ENCODE assay signal across 14 cellular contexts in the genomic region with DNA sequence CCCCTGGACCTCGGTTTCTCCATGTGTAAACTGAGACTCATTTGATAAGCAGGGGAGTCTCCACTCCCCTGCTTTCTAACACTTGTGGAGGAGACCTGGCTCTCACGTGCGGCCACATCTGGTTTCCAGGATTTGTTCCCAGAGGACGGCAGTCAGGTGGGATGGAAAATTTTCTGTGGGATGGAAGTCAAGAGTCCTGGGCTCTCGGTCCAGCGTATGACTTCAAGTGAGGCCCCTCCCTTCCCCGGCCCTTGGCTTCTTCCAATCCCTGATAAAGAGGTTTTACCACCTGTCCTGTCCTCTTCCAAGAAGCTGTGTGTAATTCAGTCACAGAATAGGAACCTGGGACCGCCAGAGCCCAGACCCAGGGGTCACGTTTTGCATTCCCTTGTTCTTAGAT. TPM values are rescaled to one million over a fixed set of nuclear protein-coding genes. Genes with fewer than 3 reads are reported as not detected.
DNase-seq lines count a peak whose midpoint lies in the region; ATAC-seq and TF ChIP-seq lines count a peak whose summit lies in the region.
"Had no signal": no experiment of that assay in that cellular context is flagged by ENCODE, and none has a peak within 500 bp of the region (broad histone marks: within the 10 kb centered on the region; RNA-seq: fewer than 3 reads in every experiment).

No MANE protein-coding gene starts in this region.

- TF ChIP-seq CTCF in heart right ventricle (IDR thresholded peaks at IDR 0.05) = no peak
- TF ChIP-seq CTCF in ovary (IDR thresholded peaks at IDR 0.05) = no peak
- TF ChIP-seq CTCF in tibial artery (IDR thresholded peaks at IDR 0.05) = no peak
- TF ChIP-seq CTCF in natural killer cell (IDR thresholded peaks at IDR 0.05) = no peak
- TF ChIP-seq CTCF in activated CD8-positive, alpha-beta T cell treated with anti-CD3 and anti-CD28 coated beads for 36 hours (IDR thresholded peaks at IDR 0.05) = no peak

- no peaks in the 10 kb centered on the region for H3K4me1 Mint-ChIP-seq in natural killer cell
- no peaks in the 10 kb centered on the region for H3K4me1 Mint-ChIP-seq in activated CD8-positive, alpha-beta T cell treated with anti-CD3 and anti-CD28 coated beads for 36 hours (ENCODE audit: low read depth)

- intact Hi-C loops in heart right ventricle (cut with DNase I) = loop anchor here in 1 of 10 donors (2.0 kb wide), 1 partner anchor 20 kb away; no protein-coding TSS in a partner anchor
- intact Hi-C loops in ovary (cut with DNase I) = no loop called here
- intact Hi-C loops in tibial artery (cut with DNase I; ENCODE audit: low total_unique reads) = no loop called here
- intact Hi-C loops in natural killer cell (cut with micrococcal nuclease) = no loop called here
- intact Hi-C loops in activated CD8-positive, alpha-beta T cell treated with anti-CD3 and anti-CD28 coated beads for 36 hours (cut with micrococcal nuclease) = no loop called here

- H3K27ac ChIP-seq in heart right ventricle (peak overlapping the region in 7 of 10 donors; percentile 15 to 51 (median 46)), ovary (peak overlapping the region; percentile 61 to 72), tibial artery (peak overlapping the region; percentile 8 to 57)
- H3K27ac ChIP-seq: BLaER1 had no signal

- H3K27me3 ChIP-seq in heart right ventricle = no peaks in the 10 kb centered on the region
- H3K27me3 ChIP-seq in ovary = no peaks in the 10 kb centered on the region
- H3K27me3 ChIP-seq in tibial artery = no peaks in the 10 kb centered on the region
- H3K27me3 ChIP-seq: BLaER1 had no signal

- CTCF ChIA-PET in activated CD8-positive, alpha-beta T cell treated with anti-CD3 and anti-CD28 coated beads for 36 hours (lab: Charles Lee) = interaction anchor here (1.0 kb wide), 1 partner anchor 68 kb away, joined by 4 read pairs; no protein-coding TSS in a partner anchor

- H3K36me3 ChIP-seq in heart right ventricle (peaks cover 0 to 26% (median 0%) of the 10 kb centered on the region in 9 donors), ovary (no peaks in the 10 kb centered on the region), tibial artery (peaks cover 12 to 31% (median 20%) of the 10 kb centered on the region in 3 donors)
- H3K36me3 ChIP-seq: BLaER1 had no signal

- peak; percentile 31 for DNase-seq in cerebellar cortex (ENCODE audit: low spot score)
- DNase-seq in heart right ventricle = no peak
- peak in 2 of 5 donors; percentile 63 for DNase-seq in ovary
- DNase-seq in tibial artery = peak in 1 of 2 donors; percentile 66
- no peak for DNase-seq in natural killer cell
- DNase-seq in activated CD8-positive, alpha-beta T cell treated with anti-CD3 and anti-CD28 coated beads for 36 hours = no peak
- DNase-seq: CD8-positive, alpha-beta T cell; H7; NCI-H187; NCI-H446 treated with DMSO at 0.1 percent for 48 hours; NK-92 treated with Interleukin-12 subunit alpha and Interleukin-12 subunit beta, amount 100 ng/mL, for 24 hours had no signal

- peak in 5 of 8 donors; percentile 24 to 50 (median 27) for ATAC-seq in heart right ventricle
- ATAC-seq in HG02852 (IDR thresholded peaks at IDR 0.05; ENCODE audit: unreplicated experiment) = no peak
- ATAC-seq in natural killer cell = no peak
- ATAC-seq in activated CD8-positive, alpha-beta T cell treated with anti-CD3 and anti-CD28 coated beads for 36 hours = no peak
- ATAC-seq: CD8-positive, alpha-beta T cell had no signal

- H3K9me3 Mint-ChIP-seq in natural killer cell = no peaks in the 10 kb centered on the region
- no peaks in the 10 kb centered on the region for H3K9me3 Mint-ChIP-seq in activated CD8-positive, alpha-beta T cell treated with anti-CD3 and anti-CD28 coated beads for 36 hours
- H3K9me3 Mint-ChIP-seq: CD8-positive, alpha-beta T cell had no signal

- POLR2A ChIA-PET in activated CD8-positive, alpha-beta T cell treated with anti-CD3 and anti-CD28 coated beads for 36 hours (lab: Charles Lee) = no interaction called here

- H3K4me3 Mint-ChIP-seq in natural killer cell = no peak overlapping the region
- no peak overlapping the region for H3K4me3 Mint-ChIP-seq in activated CD8-positive, alpha-beta T cell treated with anti-CD3 and anti-CD28 coated beads for 36 hours
- H3K4me3 Mint-ChIP-seq: CD8-positive, alpha-beta T cell had no signal

- H3K4me3 ChIP-seq in heart right ventricle (no peak overlapping the region), ovary (no peak overlapping the region), tibial artery (no peak overlapping the region)
- H3K4me3 ChIP-seq: BLaER1 had no signal

- H3K36me3 Mint-ChIP-seq in natural killer cell = no peaks in the 10 kb centered on the region
- no peaks in the 10 kb centered on the region for H3K36me3 Mint-ChIP-seq in activated CD8-positive, alpha-beta T cell treated with anti-CD3 and anti-CD28 coated beads for 36 hours (ENCODE audit: low read depth)
- H3K36me3 Mint-ChIP-seq: CD8-positive, alpha-beta T cell had no signal

- no peak for TF ChIP-seq EP300 in ovary (IDR thresholded peaks at IDR 0.05)

- 50 to 52% methylated on average over 9 of the region's 9 CpGs for WGBS in heart right ventricle, 2 donors
- WGBS in ovary, 3 donors = 46 to 50% (median 49%) methylated on average over 9 of the region's 9 CpGs

- H3K27ac Mint-ChIP-seq in natural killer cell = no peak overlapping the region
- no peak overlapping the region for H3K27ac Mint-ChIP-seq in activated CD8-positive, alpha-beta T cell treated with anti-CD3 and anti-CD28 coated beads for 36 hours
- H3K27ac Mint-ChIP-seq: CD8-positive, alpha-beta T cell had no signal

- peaks cover 0 to 7% (median 0%) of the 10 kb centered on the region in 11 donors for H3K9me3 ChIP-seq in heart right ventricle
- H3K9me3 ChIP-seq in ovary = no peaks in the 10 kb centered on the region
- no peaks in the 10 kb centered on the region for H3K9me3 ChIP-seq in tibial artery
- H3K9me3 ChIP-seq: BLaER1 had no signal

- peaks cover 8 to 11% of the 10 kb centered on the region in 2 donors for H3K27me3 Mint-ChIP-seq in natural killer cell (ENCODE audit: low read depth in 2 of 2)
- peaks cover 7% of the 10 kb centered on the region for H3K27me3 Mint-ChIP-seq in activated CD8-positive, alpha-beta T cell treated with anti-CD3 and anti-CD28 coated beads for 36 hours

- H3K4me1 ChIP-seq in heart right ventricle (peaks cover 5 to 51% (median 28%) of the 10 kb centered on the region in 9 donors), ovary (ENCODE audit: insufficient read depth) (peaks cover 21% of the 10 kb centered on the region), tibial artery (peaks cover 0 to 73% (median 28%) of the 10 kb centered on the region in 4 donors)
- H3K4me1 ChIP-seq: BLaER1 had no signal

- no peak for TF ChIP-seq POLR2A in ovary (IDR thresholded peaks at IDR 0.05)

RNA-seq across cellular contexts. Expression of gene TMOD1, which starts 35.0 kb away (rescaled TPM):
- total RNA-seq in heart right ventricle = 100 to 1,000 TPM; 164 to 203 (median 181) TPM
- 10 to 100 TPM; 83.7 to 89.1 TPM for polyA plus RNA-seq in heart right ventricle
- 10 to 100 TPM; 37.1 to 76.9 (median 64.0) TPM for total RNA-seq in ovary
- 10 to 100 TPM; 56.8 to 77.2 TPM for polyA plus RNA-seq in ovary
- 1 to 10 TPM; 1.9 to 3.2 (median 2.0) TPM for total RNA-seq in natural killer cell
- under 1 TPM; 0.47 to 0.60 TPM for total RNA-seq in activated CD8-positive, alpha-beta T cell treated with anti-CD3 and anti-CD28 coated beads for 36 hours
- total RNA-seq: OCI-LY7 had no signal

Comparison
In these comparisons a context has a peak if more than half of its experiments do, and no peak if none do; other contexts are left out.
1. ATAC-seq: peak in heart right ventricle (5 of 8); none in HG02852 (single experiment), natural killer cell (0 of 3) and activated CD8-positive, alpha-beta T cell treated with anti-CD3 and anti-CD28 coated beads for 36 hours (single experiment).
2. RNA of gene TMOD1, which starts 35.0 kb away (total RNA-seq): 164 to 203 TPM in heart right ventricle and 37.1 to 76.9 TPM in ovary; 1.9 to 3.2 TPM in natural killer cell and 0.47 to 0.60 TPM in activated CD8-positive, alpha-beta T cell treated with anti-CD3 and anti-CD28 coated beads for 36 hours; every median in the first group is over 4 times any median in the second.
3. Peak in every context shown above with its lines, with median percentiles within 50 percentile points of each other: H3K27ac ChIP-seq.